Comparison of ENCODE assay signal across 10 cellular contexts in genomic region chr17:48561894-48562810, GRCh38. TPM values are rescaled to one million over a fixed set of nuclear protein-coding genes. Genes with fewer than 3 reads are reported as not detected.
DNase-seq lines count a peak whose midpoint lies in the region; ATAC-seq and TF ChIP-seq lines count a peak whose summit lies in the region.
"Had no signal": no experiment of that assay in that cellular context is flagged by ENCODE, and none has a peak within 500 bp of the region (broad histone marks: within the 10 kb centered on the region; RNA-seq: fewer than 3 reads in every experiment).

No MANE protein-coding gene starts in this region.

- TSS peak; percentile 8 for BruUV-seq in Panc1 (replicated peaks; lab: Mats Ljungman, UMichigan)

- peaks cover 4% of the 10 kb centered on the region; the same call in 1 of the 2 replicates for H3K36me3 ChIP-seq in Panc1 (ENCODE audit: control insufficient read depth, insufficient read depth, low read length)
- no peaks in the 10 kb centered on the region for H3K36me3 ChIP-seq in osteoblast (ENCODE audit: insufficient read depth, low read length)

- H3K9me3 Mint-ChIP-seq in CD14-positive monocyte, result peaks cover 0 to 4% (median 0%) of the 10 kb centered on the region in 7 donors
- H3K9me3 Mint-ChIP-seq: activated T-cell treated with anti-CD3 and anti-CD28 coated beads, Interleukin-2, amount 50 U/mL, for 4 hours had no signal

- H3K4me3 ChIP-seq in Panc1 (ENCODE audit: low read depth in 2 of 2, low read length in 2 of 2) (peak overlapping the region; percentile 0 to 36; a peak in 1 of 4 replicates), osteoblast (ENCODE audit: insufficient read depth, low read length) (no peak overlapping the region)

- peaks cover 39 to 45% (median 39%) of the 10 kb centered on the region in 3 donors for H3K27me3 Mint-ChIP-seq in CD14-positive monocyte (ENCODE audit: low read depth in 3 of 3)

- H3K36me3 Mint-ChIP-seq in CD14-positive monocyte, result peaks cover 0 to 6% of the 10 kb centered on the region in 2 donors

- in situ Hi-C loops in Panc1 (cut with HindIII; ENCODE audit: low pct_unique_long_range_greater_than_20kb, low sequenced_read_pairs), result no loop called here

- intact Hi-C loops in CD14-positive monocyte (cut with micrococcal nuclease) (no loop called here), Panc1 (cut with micrococcal nuclease; ENCODE audit: unreplicated experiment) (no loop called here)

- H3K9me3 ChIP-seq in Panc1 (ENCODE audit: control insufficient read depth, insufficient read depth, low read depth, low read length), result no peaks in the 10 kb centered on the region
- no peaks in the 10 kb centered on the region for H3K9me3 ChIP-seq in osteoblast (ENCODE audit: low read depth, low read length)

- TF ChIP-seq CTCF in CD14-positive monocyte (IDR thresholded peaks at IDR 0.05), result peak; percentile 14
- TF ChIP-seq CTCF in Panc1 (IDR thresholded peaks at IDR 0.05), result peak; percentile 66; the same call in 1 of the 2 replicates
- TF ChIP-seq CTCF in osteoblast (IDR thresholded peaks at IDR 0.05; ENCODE audit: extremely low read depth, low read depth, low read length), result no peak

- CTCF ChIA-PET in Panc1 (lab: Charles Lee), result interaction anchor here (0.6 to 0.7 kb wide), 2 partner anchors 15 to 268 kb away, joined by 3 read pairs; no protein-coding TSS in a partner anchor

- H2AFZ ChIP-seq in osteoblast (ENCODE audit: low read length), result no peak overlapping the region

- DNase-seq in CD14-positive monocyte (ENCODE audit: low spot score), result no peak
- DNase-seq in Panc1 (ENCODE audit: low read depth, low spot score), result no peak
- peak; percentile 94 for DNase-seq in left kidney (ENCODE audit: low read depth, low spot score)
- no peak for DNase-seq in activated gamma-delta T cell (lab: John Stamatoyannopoulos, UW)
- no peak for DNase-seq in osteoblast (ENCODE audit: insufficient read length, low spot score, missing footprints)
- DNase-seq in H4 (ENCODE audit: low spot score), result no peak
- DNase-seq: activated T-cell treated with anti-CD3 and anti-CD28 coated beads, Interleukin-2, amount 50 U/mL, for 4 hours; foreskin melanocyte had no signal

- ATAC-seq in GM19397 (IDR thresholded peaks at IDR 0.05; ENCODE audit: unreplicated experiment), result peak; percentile 76
- ATAC-seq in Panc1, result peak; percentile 40
- ATAC-seq in GM21529 (IDR thresholded peaks at IDR 0.05; ENCODE audit: unreplicated experiment), result no peak
- ATAC-seq: activated T-cell treated with anti-CD3 and anti-CD28 coated beads, Interleukin-2, amount 50 U/mL, for 4 hours had no signal

- H4K20me1 ChIP-seq in osteoblast (ENCODE audit: insufficient read depth, low read length), result no peaks in the 10 kb centered on the region

- peaks cover 95% of the 10 kb centered on the region for H3K4me1 ChIP-seq in Panc1 (ENCODE audit: control insufficient read depth, insufficient read depth, low read length)
- no peaks in the 10 kb centered on the region for H3K4me1 ChIP-seq in osteoblast (ENCODE audit: insufficient read depth, low read length)

- no peaks in the 10 kb centered on the region for H3K79me2 ChIP-seq in osteoblast (ENCODE audit: insufficient read depth, low read length)

- no peak overlapping the region for H3K4me2 ChIP-seq in osteoblast (ENCODE audit: insufficient read depth, low read length)

- H3K27ac ChIP-seq in Panc1 (ENCODE audit: low read length) (peak overlapping the region; percentile 97), osteoblast (ENCODE audit: low read depth, low read length) (no peak overlapping the region)

- peak overlapping the region in 1 of 2 donors; percentile 52 for H3K4me3 Mint-ChIP-seq in CD14-positive monocyte
- H3K4me3 Mint-ChIP-seq: activated T-cell treated with anti-CD3 and anti-CD28 coated beads, Interleukin-2, amount 50 U/mL, for 4 hours had no signal

- POLR2A ChIA-PET in Panc1 (lab: Charles Lee), result interaction anchor here (0.5 kb wide), 1 partner anchor 493 kb away, joined by 7 read pairs; no protein-coding TSS in a partner anchor

- peaks cover 2% of the 10 kb centered on the region for H3K4me1 Mint-ChIP-seq in CD14-positive monocyte

- H3K27ac Mint-ChIP-seq in CD14-positive monocyte, result no peak overlapping the region

- H3K27me3 ChIP-seq in Panc1 (ENCODE audit: control insufficient read depth, insufficient read depth, low read length), result no peaks in the 10 kb centered on the region
- H3K27me3 ChIP-seq in osteoblast (ENCODE audit: insufficient read depth, low read length), result peaks cover 89% of the 10 kb centered on the region

RNA-seq across cellular contexts. Expression of gene HOXB4, which starts 16.0 kb away (rescaled TPM):
- polyA plus RNA-seq in CD14-positive monocyte, result not detected
- total RNA-seq in Panc1 (2021; ENCODE audit: unreplicated experiment), result 27.9 TPM
- polyA plus RNA-seq in Panc1 (2012; ENCODE audit: insufficient read length), result 19.4 TPM
- total RNA-seq in osteoblast, result 0.29 and 0.36 TPM in 2 replicates
- total RNA-seq in H4 (2014; rRNA removed; shearing (Covaris generic)), result 0.45 TPM in 2 replicates

RNA-seq across cellular contexts. Expression of gene HOXB2, which starts 17.2 kb away (rescaled TPM):
- polyA plus RNA-seq in CD14-positive monocyte, result 1 to 10 TPM; 1.6 to 3.8 TPM
- total RNA-seq in Panc1 (2021; ENCODE audit: unreplicated experiment) (70.1 TPM), osteoblast (2.1 and 3.3 TPM in 2 replicates)
- 66.6 TPM for polyA plus RNA-seq in Panc1 (2012; ENCODE audit: insufficient read length)
- 5.3 and 11.1 TPM in 2 replicates for total RNA-seq in H4 (2014; rRNA removed; shearing (Covaris generic))

RNA-seq across cellular contexts. Expression of gene HOXB3, which starts 27.9 kb away (rescaled TPM):
- not detected for polyA plus RNA-seq in CD14-positive monocyte
- total RNA-seq in Panc1 (2021; ENCODE audit: unreplicated experiment) (127 TPM), osteoblast (1.5 and 1.8 TPM in 2 replicates)
- polyA plus RNA-seq in Panc1 (2012; ENCODE audit: insufficient read length), result 113 TPM
- 2.0 and 5.6 TPM in 2 replicates for total RNA-seq in H4 (2014; rRNA removed; shearing (Covaris generic))

RNA-seq across cellular contexts. Expression of gene HOXB1, which starts 31.3 kb away (rescaled TPM):
- polyA plus RNA-seq in CD14-positive monocyte, result not detected
- total RNA-seq in Panc1 (2021; ENCODE audit: unreplicated experiment) (not detected), osteoblast (not detected in 2 replicates)
- polyA plus RNA-seq in Panc1 (2012; ENCODE audit: insufficient read length), result not detected
- not detected in 2 replicates for total RNA-seq in H4 (2014; rRNA removed; shearing (Covaris generic))
- total RNA-seq: activated T-cell treated with anti-CD3 and anti-CD28 coated beads, Interleukin-2, amount 50 U/mL, for 4 hours had no signal

RNA-seq across cellular contexts. Expression of gene HOXB5, which starts 31.4 kb away (rescaled TPM):
- polyA plus RNA-seq in CD14-positive monocyte, result not detected
- total RNA-seq in Panc1 (2021; ENCODE audit: unreplicated experiment) (67.2 TPM), osteoblast (not detected in 2 replicates)
- polyA plus RNA-seq in Panc1 (2012; ENCODE audit: insufficient read length), result 64.4 TPM
- 0.43 TPM in 1 of 2 replicates, not detected in the other for total RNA-seq in H4 (2014; rRNA removed; shearing (Covaris generic))

Comparison
In these comparisons a context has a peak if more than half of its experiments do, and no peak if none do; other contexts are left out.
1. RNA of gene HOXB4, which starts 16.0 kb away (total RNA-seq): 27.9 TPM in Panc1 (single experiment); 0.45 TPM in H4 and 0.29 to 0.36 TPM in osteoblast; every median in the first group is over 10 times any median in the second.
2. RNA of gene HOXB3, which starts 27.9 kb away (total RNA-seq): 127 TPM in Panc1 (single experiment); 2.0 to 5.6 TPM in H4 and 1.5 to 1.8 TPM in osteoblast; every median in the first group is over 10 times any median in the second.